In the genomic region with DNA sequence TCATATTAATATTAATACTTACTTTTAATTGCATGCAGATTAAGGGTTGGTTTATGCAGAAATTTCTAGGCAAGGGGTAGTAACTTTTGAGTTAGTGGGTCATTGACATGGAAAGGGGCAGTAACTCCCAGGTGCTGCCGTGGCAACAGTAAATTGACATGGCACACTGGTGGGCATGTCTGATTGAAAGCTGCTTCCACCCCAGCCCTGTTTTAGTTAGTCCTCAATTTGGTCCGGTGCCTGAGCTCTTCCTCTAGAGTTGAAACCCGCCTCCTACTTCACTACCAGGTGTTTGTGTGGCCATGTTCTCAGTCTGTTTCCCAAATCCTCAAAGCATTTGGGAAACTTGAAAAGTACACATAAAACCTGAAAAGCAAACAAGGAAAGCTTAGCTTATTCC, we compare ENCODE assay signal across 11 cellular contexts. TPM values are rescaled to one million over a fixed set of nuclear protein-coding genes. Genes with fewer than 3 reads are reported as not detected.
"Had no signal": no experiment of that assay in that cellular context is flagged by ENCODE, and none has a peak within 500 bp of the region (broad histone marks: within the 10 kb centered on the region; RNA-seq: fewer than 3 reads in every experiment).

No MANE protein-coding gene starts in this region.

- H3K4me3 ChIP-seq: GM23248, GM23338, HAP-1 had no signal

- H3K4me1 ChIP-seq: HAP-1 had no signal

- H3K27ac ChIP-seq: GM23248 had no signal

- FAIRE-seq: H1, H54 had no signal

- ATAC-seq: GM23338, HCT116 had no signal

- H3K9ac ChIP-seq: GM23248 had no signal

- DNase-seq: GM23248, GOT3, H7, H9, HCEC 1CT, HFFc6 had no signal

- H3K9me3 ChIP-seq: HAP-1 had no signal

- H3K4me2 ChIP-seq: GM23338 had no signal

- H3K36me3 ChIP-seq: HAP-1 had no signal

RNA-seq across cellular contexts. Expression of a gene that starts 52.1 kb away (rescaled TPM):
- total RNA-seq: H9 had no signal
